1 cellular context compared by ENCODE assay signal in the genomic region with DNA sequence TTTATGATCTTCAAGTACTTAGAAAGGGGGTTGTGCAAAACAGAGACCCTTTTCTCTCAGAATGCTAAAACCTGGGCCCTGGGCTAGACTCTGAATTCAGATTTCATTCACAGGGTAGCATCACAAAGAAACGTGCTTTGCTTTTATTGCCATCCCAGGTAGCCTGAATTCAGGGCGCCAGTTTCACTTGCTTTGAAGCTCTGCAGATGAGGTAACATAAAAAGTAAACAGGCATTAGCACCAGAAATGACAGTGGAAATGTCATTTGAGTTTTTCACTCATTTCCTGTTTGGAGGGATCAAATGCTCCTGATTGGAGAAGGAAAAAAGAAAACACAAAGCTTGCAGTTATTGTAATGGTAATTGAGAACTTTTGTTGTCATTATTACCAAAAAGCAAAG.
TF ChIP-seq lines count a peak whose summit lies in the region.

No MANE protein-coding gene starts in this region.

TF ChIP-seq in GM23338, 12 proteins besides CTCF, POLR2A, EP300 and RAD21 (continued from another document):
- TF ChIP-seq, protein P1, sequence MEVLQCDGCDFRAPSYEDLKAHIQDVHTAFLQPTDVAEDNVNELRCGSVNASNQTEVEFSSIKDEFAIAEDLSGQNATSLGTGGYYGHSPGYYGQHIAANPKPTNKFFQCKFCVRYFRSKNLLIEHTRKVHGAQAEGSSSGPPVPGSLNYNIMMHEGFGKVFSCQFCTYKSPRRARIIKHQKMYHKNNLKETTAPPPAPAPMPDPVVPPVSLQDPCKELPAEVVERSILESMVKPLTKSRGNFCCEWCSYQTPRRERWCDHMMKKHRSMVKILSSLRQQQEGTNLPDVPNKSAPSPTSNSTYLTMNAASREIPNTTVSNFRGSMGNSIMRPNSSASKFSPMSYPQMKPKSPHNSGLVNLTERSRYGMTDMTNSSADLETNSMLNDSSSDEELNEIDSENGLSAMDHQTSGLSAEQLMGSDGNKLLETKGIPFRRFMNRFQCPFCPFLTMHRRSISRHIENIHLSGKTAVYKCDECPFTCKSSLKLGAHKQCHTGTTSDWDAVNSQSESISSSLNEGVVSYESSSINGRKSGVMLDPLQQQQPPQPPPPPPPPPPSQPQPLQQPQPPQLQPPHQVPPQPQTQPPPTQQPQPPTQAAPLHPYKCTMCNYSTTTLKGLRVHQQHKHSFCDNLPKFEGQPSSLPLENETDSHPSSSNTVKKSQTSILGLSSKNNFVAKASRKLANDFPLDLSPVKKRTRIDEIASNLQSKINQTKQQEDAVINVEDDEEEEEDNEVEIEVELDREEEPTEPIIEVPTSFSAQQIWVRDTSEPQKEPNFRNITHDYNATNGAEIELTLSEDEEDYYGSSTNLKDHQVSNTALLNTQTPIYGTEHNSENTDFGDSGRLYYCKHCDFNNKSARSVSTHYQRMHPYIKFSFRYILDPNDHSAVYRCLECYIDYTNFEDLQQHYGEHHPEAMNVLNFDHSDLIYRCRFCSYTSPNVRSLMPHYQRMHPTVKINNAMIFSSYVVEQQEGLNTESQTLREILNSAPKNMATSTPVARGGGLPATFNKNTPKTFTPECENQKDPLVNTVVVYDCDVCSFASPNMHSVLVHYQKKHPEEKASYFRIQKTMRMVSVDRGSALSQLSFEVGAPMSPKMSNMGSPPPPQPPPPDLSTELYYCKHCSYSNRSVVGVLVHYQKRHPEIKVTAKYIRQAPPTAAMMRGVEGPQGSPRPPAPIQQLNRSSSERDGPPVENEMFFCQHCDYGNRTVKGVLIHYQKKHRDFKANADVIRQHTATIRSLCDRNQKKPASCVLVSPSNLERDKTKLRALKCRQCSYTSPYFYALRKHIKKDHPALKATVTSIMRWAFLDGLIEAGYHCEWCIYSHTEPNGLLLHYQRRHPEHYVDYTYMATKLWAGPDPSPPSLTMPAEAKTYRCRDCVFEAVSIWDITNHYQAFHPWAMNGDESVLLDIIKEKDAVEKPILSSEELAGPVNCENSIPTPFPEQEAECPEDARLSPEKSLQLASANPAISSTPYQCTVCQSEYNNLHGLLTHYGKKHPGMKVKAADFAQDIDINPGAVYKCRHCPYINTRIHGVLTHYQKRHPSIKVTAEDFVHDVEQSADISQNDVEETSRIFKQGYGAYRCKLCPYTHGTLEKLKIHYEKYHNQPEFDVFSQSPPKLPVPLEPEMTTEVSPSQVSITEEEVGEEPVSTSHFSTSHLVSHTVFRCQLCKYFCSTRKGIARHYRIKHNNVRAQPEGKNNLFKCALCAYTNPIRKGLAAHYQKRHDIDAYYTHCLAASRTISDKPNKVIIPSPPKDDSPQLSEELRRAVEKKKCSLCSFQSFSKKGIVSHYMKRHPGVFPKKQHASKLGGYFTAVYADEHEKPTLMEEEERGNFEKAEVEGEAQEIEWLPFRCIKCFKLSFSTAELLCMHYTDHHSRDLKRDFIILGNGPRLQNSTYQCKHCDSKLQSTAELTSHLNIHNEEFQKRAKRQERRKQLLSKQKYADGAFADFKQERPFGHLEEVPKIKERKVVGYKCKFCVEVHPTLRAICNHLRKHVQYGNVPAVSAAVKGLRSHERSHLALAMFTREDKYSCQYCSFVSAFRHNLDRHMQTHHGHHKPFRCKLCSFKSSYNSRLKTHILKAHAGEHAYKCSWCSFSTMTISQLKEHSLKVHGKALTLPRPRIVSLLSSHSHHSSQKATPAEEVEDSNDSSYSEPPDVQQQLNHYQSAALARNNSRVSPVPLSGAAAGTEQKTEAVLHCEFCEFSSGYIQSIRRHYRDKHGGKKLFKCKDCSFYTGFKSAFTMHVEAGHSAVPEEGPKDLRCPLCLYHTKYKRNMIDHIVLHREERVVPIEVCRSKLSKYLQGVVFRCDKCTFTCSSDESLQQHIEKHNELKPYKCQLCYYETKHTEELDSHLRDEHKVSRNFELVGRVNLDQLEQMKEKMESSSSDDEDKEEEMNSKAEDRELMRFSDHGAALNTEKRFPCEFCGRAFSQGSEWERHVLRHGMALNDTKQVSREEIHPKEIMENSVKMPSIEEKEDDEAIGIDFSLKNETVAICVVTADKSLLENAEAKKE (CRISPR knock-in tag; IDR thresholded peaks at IDR 0.05): no peak
- no peak for TF ChIP-seq ZNF114 (CRISPR knock-in tag; IDR thresholded peaks at IDR 0.05)
- no peak for TF ChIP-seq EZH2 (IDR thresholded peaks at IDR 0.05; ENCODE audit: low read depth, unreplicated experiment)
- no peak for TF ChIP-seq POLR2AphosphoS5 (IDR thresholded peaks at IDR 0.05; ENCODE audit: low read depth)
- no peak for TF ChIP-seq CREB1 (CRISPR knock-in tag; IDR thresholded peaks at IDR 0.05; ENCODE audit: low read depth)
- TF ChIP-seq ZNF331 (CRISPR knock-in tag; IDR thresholded peaks at IDR 0.05; ENCODE audit: low read depth): no peak
- no peak for TF ChIP-seq EZH2phosphoT487 (IDR thresholded peaks at IDR 0.05; ENCODE audit: unreplicated experiment)
- TF ChIP-seq, protein P2, sequence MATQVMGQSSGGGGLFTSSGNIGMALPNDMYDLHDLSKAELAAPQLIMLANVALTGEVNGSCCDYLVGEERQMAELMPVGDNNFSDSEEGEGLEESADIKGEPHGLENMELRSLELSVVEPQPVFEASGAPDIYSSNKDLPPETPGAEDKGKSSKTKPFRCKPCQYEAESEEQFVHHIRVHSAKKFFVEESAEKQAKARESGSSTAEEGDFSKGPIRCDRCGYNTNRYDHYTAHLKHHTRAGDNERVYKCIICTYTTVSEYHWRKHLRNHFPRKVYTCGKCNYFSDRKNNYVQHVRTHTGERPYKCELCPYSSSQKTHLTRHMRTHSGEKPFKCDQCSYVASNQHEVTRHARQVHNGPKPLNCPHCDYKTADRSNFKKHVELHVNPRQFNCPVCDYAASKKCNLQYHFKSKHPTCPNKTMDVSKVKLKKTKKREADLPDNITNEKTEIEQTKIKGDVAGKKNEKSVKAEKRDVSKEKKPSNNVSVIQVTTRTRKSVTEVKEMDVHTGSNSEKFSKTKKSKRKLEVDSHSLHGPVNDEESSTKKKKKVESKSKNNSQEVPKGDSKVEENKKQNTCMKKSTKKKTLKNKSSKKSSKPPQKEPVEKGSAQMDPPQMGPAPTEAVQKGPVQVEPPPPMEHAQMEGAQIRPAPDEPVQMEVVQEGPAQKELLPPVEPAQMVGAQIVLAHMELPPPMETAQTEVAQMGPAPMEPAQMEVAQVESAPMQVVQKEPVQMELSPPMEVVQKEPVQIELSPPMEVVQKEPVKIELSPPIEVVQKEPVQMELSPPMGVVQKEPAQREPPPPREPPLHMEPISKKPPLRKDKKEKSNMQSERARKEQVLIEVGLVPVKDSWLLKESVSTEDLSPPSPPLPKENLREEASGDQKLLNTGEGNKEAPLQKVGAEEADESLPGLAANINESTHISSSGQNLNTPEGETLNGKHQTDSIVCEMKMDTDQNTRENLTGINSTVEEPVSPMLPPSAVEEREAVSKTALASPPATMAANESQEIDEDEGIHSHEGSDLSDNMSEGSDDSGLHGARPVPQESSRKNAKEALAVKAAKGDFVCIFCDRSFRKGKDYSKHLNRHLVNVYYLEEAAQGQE (IDR thresholded peaks at IDR 0.05; ENCODE audit: unreplicated experiment): no peak
- TF ChIP-seq JUNB (IDR thresholded peaks at IDR 0.05; ENCODE audit: unreplicated experiment): no peak
